8 cellular contexts compared by ENCODE assay signal in genomic region chr10:21732067-21732772, GRCh38.
DNase-seq lines count a peak whose midpoint lies in the region; ATAC-seq and TF ChIP-seq lines count a peak whose summit lies in the region.

No MANE protein-coding gene starts in this region.

- H3K9me3 ChIP-seq in adrenal gland (replicated peaks in 1 of 3) (no peaks in the 10 kb centered on the region), right cardiac atrium (ENCODE audit: control insufficient read depth, low read length) (no peaks in the 10 kb centered on the region)

- H3K27ac ChIP-seq in adrenal gland = no peak overlapping the region
- no peak overlapping the region for H3K27ac ChIP-seq in right cardiac atrium (ENCODE audit: low read length)

- intact Hi-C loops in adrenal gland (cut with DNase I) (loop anchor here (5.0 to 10.0 kb wide), 3 partner anchors 215 to 457 kb away; no protein-coding TSS in a partner anchor), right cardiac atrium (cut with DNase I) (loop anchor here in 3 of 4 donors (2.0 to 10.0 kb wide), 5 partner anchors 187 to 457 kb away; no protein-coding TSS in a partner anchor)

- H3K4me3 ChIP-seq in adrenal gland (no peak overlapping the region), right cardiac atrium (ENCODE audit: low read length) (no peak overlapping the region)

- 17 to 30% (median 23%) methylated on average over 10 of the region's 10 CpGs for WGBS in adrenal gland, 4 donors
- WGBS in right cardiac atrium = 18% methylated on average over 10 of the region's 10 CpGs

- no peak for TF ChIP-seq POLR2A in adrenal gland (IDR thresholded peaks at IDR 0.05)

- peaks cover under 1 to 7% of the 10 kb centered on the region in 2 donors for H3K4me1 ChIP-seq in adrenal gland (replicated peaks in 1 of 2)
- H3K4me1 ChIP-seq in right cardiac atrium (ENCODE audit: control insufficient read depth, insufficient read depth, low read length) = no peaks in the 10 kb centered on the region

- H3K36me3 ChIP-seq in adrenal gland (replicated peaks in 1 of 2) = peaks cover 0 to 38% of the 10 kb centered on the region in 2 donors

- ATAC-seq in GM18519 (IDR thresholded peaks at IDR 0.05; ENCODE audit: low FRiP score, unreplicated experiment) (peak; percentile 83), HG03064 (IDR thresholded peaks at IDR 0.05; ENCODE audit: low read depth, unreplicated experiment) (peak; percentile 96), right cardiac atrium (peak; percentile 91 to 93)

- peak in 11 of 14 donors; percentile 10 to 64 (median 31) for DNase-seq in C1 segment of cervical spinal cord (lab: John Stamatoyannopoulos, UW)
- DNase-seq in NCI-H774 (lab: John Stamatoyannopoulos, UW) = peak; percentile 34
- DNase-seq in adrenal gland = peak; percentile 58 to 84 (median 76)
- DNase-seq in right cardiac atrium = peak; percentile 57 to 85 (median 83)
- DNase-seq in pulmonary artery endothelial cell (ENCODE audit: low read depth, low spot score) = peak; percentile 45
- no peak for DNase-seq in LoVo (ENCODE audit: low spot score)

- TF ChIP-seq CTCF in adrenal gland (IDR thresholded peaks at IDR 0.05) = peak; percentile 76 to 92 (median 87)

- H3K27me3 ChIP-seq in adrenal gland (no peaks in the 10 kb centered on the region), right cardiac atrium (ENCODE audit: control insufficient read depth, insufficient read depth) (no peaks in the 10 kb centered on the region)
